Comparison of ENCODE assay signal across 10 cellular contexts in the genomic region with DNA sequence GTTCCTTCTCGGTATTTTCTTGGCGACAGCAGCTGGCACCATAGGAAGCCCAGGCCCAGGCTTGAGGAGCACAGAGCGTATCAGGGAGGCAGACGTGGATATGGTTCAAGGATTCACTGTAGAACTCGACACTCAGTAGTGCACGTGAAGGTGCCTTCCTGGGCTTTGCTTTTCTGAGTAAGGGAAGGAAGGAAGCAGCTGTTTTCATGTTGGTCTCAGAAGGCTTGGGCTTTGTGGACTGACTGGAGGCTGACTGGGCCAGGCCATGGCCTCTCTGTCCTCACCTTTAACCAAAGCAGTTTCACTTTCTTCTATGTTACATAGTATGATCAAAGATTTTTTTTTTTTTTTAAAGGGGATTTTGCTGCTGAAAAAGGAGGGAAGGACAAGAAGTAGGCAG. TPM values are rescaled to one million over a fixed set of nuclear protein-coding genes. Genes with fewer than 3 reads are reported as not detected.
DNase-seq lines count a peak whose midpoint lies in the region; ATAC-seq, FAIRE-seq and TF ChIP-seq lines count a peak whose summit lies in the region.
"Had no signal": no experiment of that assay in that cellular context is flagged by ENCODE, and none has a peak within 500 bp of the region (broad histone marks: within the 10 kb centered on the region; RNA-seq: fewer than 3 reads in every experiment).

No MANE protein-coding gene starts in this region.

- H4K20me1 ChIP-seq in HepG2 (ENCODE audit: insufficient read depth, low read length): peaks cover 10% of the 10 kb centered on the region; the same call in 1 of the 2 replicates

- FAIRE-seq in HepG2 (lab: Jason Lieb, UNC): no peak

- H3K4me1 Mint-ChIP-seq in chondrocyte (ENCODE audit: low read depth): peaks cover 10% of the 10 kb centered on the region
- peaks cover 14% of the 10 kb centered on the region for H3K4me1 Mint-ChIP-seq in stimulated activated naive CD8-positive, alpha-beta T cell treated with anti-CD3 and anti-CD28 coated beads, Interleukin-15, amount 100 ng/mL, for 72 hours

- CTCF ChIA-PET in HepG2 (lab: Yijun Ruan, JAX; ENCODE audit: low intra/inter-chr PET ratio, low total read pairs): no interaction called here

- peaks cover 29 to 51% of the 10 kb centered on the region in 2 experiments for H3K36me3 ChIP-seq in HepG2 (replicated peaks in 1 of 2; ENCODE audit: control insufficient read depth in 1 of 2, insufficient read depth in 2 of 2, low read length in 2 of 2)
- H3K36me3 ChIP-seq in right lobe of liver: peaks cover 3 to 46% (median 18%) of the 10 kb centered on the region in 4 donors

- BruUV-seq in HepG2 (replicated peaks; lab: Mats Ljungman, UMichigan): no TSS peak

- TF ChIP-seq CTCF in HepG2 (CRISPR knock-in tag; IDR thresholded peaks at IDR 0.05) (no peak), right lobe of liver (IDR thresholded peaks at IDR 0.05) (no peak), chondrocyte (IDR thresholded peaks at IDR 0.05) (no peak)

- no peaks in the 10 kb centered on the region for H3K27me3 Mint-ChIP-seq in chondrocyte (ENCODE audit: low read depth)
- H3K27me3 Mint-ChIP-seq in stimulated activated naive CD8-positive, alpha-beta T cell treated with anti-CD3 and anti-CD28 coated beads, Interleukin-15, amount 100 ng/mL, for 72 hours: no peaks in the 10 kb centered on the region

- intact Hi-C loops in HepG2 (cut with micrococcal nuclease; ENCODE audit: unreplicated experiment) (no loop called here), right lobe of liver (cut with DNase I) (no loop called here)

- in situ Hi-C loops in HepG2 (cut with HindIII; ENCODE audit: extremely low pct_ligation_motif_present, low pct_unique_long_range_greater_than_20kb): no loop called here

- H3K4me1 ChIP-seq in HepG2 (ENCODE audit: insufficient read depth, low read length) (peaks cover 17% of the 10 kb centered on the region), right lobe of liver (peaks cover 0 to 11% (median 5%) of the 10 kb centered on the region in 4 donors)

- no peak for TF ChIP-seq EP300 in HepG2 (IDR thresholded peaks at IDR 0.05; ENCODE audit: low read depth in 2 of 2, low read length in 2 of 2)
- TF ChIP-seq EP300 in HepG2 (CRISPR knock-in tag; IDR thresholded peaks at IDR 0.05; ENCODE audit: borderline replicate concordance): no peak

- H3K9ac ChIP-seq in HepG2 (ENCODE audit: insufficient read depth, low read depth, low read length): no peak overlapping the region

- H3K4me2 ChIP-seq in HepG2 (ENCODE audit: low read depth, low read length): no peak overlapping the region

- H3K79me2 ChIP-seq in HepG2 (ENCODE audit: insufficient read depth, low read length): no peaks in the 10 kb centered on the region

- no peaks in the 10 kb centered on the region for H3K27me3 ChIP-seq in HepG2 (ENCODE audit: control insufficient read depth in 1 of 2, insufficient read depth in 2 of 2, low read length in 2 of 2)
- H3K27me3 ChIP-seq in right lobe of liver: no peaks in the 10 kb centered on the region

- no peak; a peak in 1 of 4 replicates for TF ChIP-seq POLR2A in HepG2 (IDR thresholded peaks at IDR 0.05; ENCODE audit: insufficient read depth in 1 of 2, low read depth in 2 of 2, low read length in 2 of 2)
- TF ChIP-seq POLR2A in right lobe of liver (IDR thresholded peaks at IDR 0.05): no peak

- H2AFZ ChIP-seq in HepG2 (ENCODE audit: low read length): no peak overlapping the region

- 90% methylated on average over 5 of the region's 6 CpGs for WGBS in HepG2 (ENCODE audit: low lambda C conversion rate)
- 64% methylated on average over 5 of the region's 6 CpGs for WGBS in right lobe of liver (ENCODE audit: insufficient coverage, low coverage, low lambda C conversion rate, missing lambda C conversion rate)

- POLR2A ChIA-PET in HepG2 (lab: Yijun Ruan, JAX): interaction anchor here (1.2 kb wide), 1 partner anchor 52 kb away, joined by 5 read pairs; the partner anchor contains the start of gene TATDN2

- TF ChIP-seq RAD21 in HepG2 (CRISPR knock-in tag; IDR thresholded peaks at IDR 0.05): no peak

- H3K27ac ChIP-seq in HepG2 (ENCODE audit: extremely low read length, insufficient read depth, low read length): no peak overlapping the region
- H3K27ac ChIP-seq in right lobe of liver: no peak overlapping the region

- H3K9me3 Mint-ChIP-seq in chondrocyte (ENCODE audit: low read depth): no peaks in the 10 kb centered on the region
- H3K9me3 Mint-ChIP-seq in stimulated activated naive CD8-positive, alpha-beta T cell treated with anti-CD3 and anti-CD28 coated beads, Interleukin-15, amount 100 ng/mL, for 72 hours: no peaks in the 10 kb centered on the region

- no peak overlapping the region for H3K4me3 ChIP-seq in HepG2 (replicated peaks in 1 of 3; ENCODE audit: insufficient read depth in 1 of 3, low read depth in 2 of 3, low read length in 3 of 3)
- no peak overlapping the region for H3K4me3 ChIP-seq in right lobe of liver

- DNase-seq in HepG2 (ENCODE audit: low spot score) (no peak), right lobe of liver (no peak), chondrocyte (ENCODE audit: low spot score) (no peak), NCI-H69 (lab: John Stamatoyannopoulos, UW) (no peak), COLO829 (ENCODE audit: low spot score) (no peak), T1000 (lab: John Stamatoyannopoulos, UW) (no peak)
- no peak for DNase-seq in stimulated activated naive CD8-positive, alpha-beta T cell treated with anti-CD3 and anti-CD28 coated beads, Interleukin-15, amount 100 ng/mL, for 72 hours
- DNase-seq: C1 segment of cervical spinal cord, NCI-H2227 treated with DMSO at 0.1 percent for 48 hours had no signal

- H3K4me3 Mint-ChIP-seq in chondrocyte (ENCODE audit: unreplicated experiment): no peak overlapping the region
- H3K4me3 Mint-ChIP-seq in stimulated activated naive CD8-positive, alpha-beta T cell treated with anti-CD3 and anti-CD28 coated beads, Interleukin-15, amount 100 ng/mL, for 72 hours: peak overlapping the region in 1 of 2 donors; percentile 13

- ATAC-seq in HepG2 (peak; percentile 3; the same call in 2 of the 3 replicates), right lobe of liver (no peak), HG02981 (IDR thresholded peaks at IDR 0.05; ENCODE audit: unreplicated experiment) (peak; percentile 85)
- ATAC-seq in stimulated activated naive CD8-positive, alpha-beta T cell treated with anti-CD3 and anti-CD28 coated beads, Interleukin-15, amount 100 ng/mL, for 72 hours: peak; percentile 91

- H3K9me3 ChIP-seq in HepG2 (ENCODE audit: low read length) (no peaks in the 10 kb centered on the region), right lobe of liver (no peaks in the 10 kb centered on the region)

- H3K36me3 Mint-ChIP-seq in chondrocyte (ENCODE audit: low read depth): peaks cover 35% of the 10 kb centered on the region

- peak overlapping the region; percentile 41 for H3K27ac Mint-ChIP-seq in chondrocyte (ENCODE audit: unreplicated experiment)
- peak overlapping the region; percentile 49 to 55 for H3K27ac Mint-ChIP-seq in stimulated activated naive CD8-positive, alpha-beta T cell treated with anti-CD3 and anti-CD28 coated beads, Interleukin-15, amount 100 ng/mL, for 72 hours

RNA-seq across cellular contexts. Expression of gene GHRL, which starts 6.9 kb away (rescaled TPM):
- 0.09 TPM in 1 of 2 replicates, not detected in the other for total RNA-seq in HepG2 (2016; rRNA removed; fragmentation: Illumina TruSeq; extraction: Trizol)
- total RNA-seq in HepG2 (2016; cell fraction: cytosol; rRNA removed; fragmentation: Illumina TruSeq; extraction: Trizol; ENCODE audit: low read depth): 0.71 TPM in 1 of 2 replicates, not detected in the other
- total RNA-seq in HepG2 (2016; cell fraction: insoluble cytoplasmic fraction; rRNA removed; fragmentation: Illumina TruSeq; extraction: Trizol): 0.22 TPM in 1 of 2 replicates, not detected in the other
- not detected in 2 replicates for total RNA-seq in HepG2 (2016; cell fraction: membrane; rRNA removed; fragmentation: Illumina TruSeq; extraction: Trizol)
- not detected in 2 replicates for total RNA-seq in HepG2 (2016; cell fraction: nucleus; rRNA removed; fragmentation: Illumina TruSeq; extraction: Trizol)
- not detected in 2 replicates for polyA plus RNA-seq in HepG2 (2011; rRNA removed)
- not detected in 2 replicates for polyA plus RNA-seq in HepG2 (2011; cell fraction: cytosol; rRNA removed)
- 0.19 and 0.24 TPM in 2 replicates for polyA plus RNA-seq in HepG2 (2011; cell fraction: nucleus; rRNA removed)
- polyA plus RNA-seq in HepG2 (2012): 0.59 TPM in 1 of 2 replicates, not detected in the other
- polyA plus RNA-seq in HepG2 (2016; cell fraction: cytosol; fragmentation: Illumina TruSeq; extraction: Trizol; ENCODE audit: low read depth): not detected in 2 replicates
- polyA plus RNA-seq in HepG2 (2016; cell fraction: insoluble cytoplasmic fraction; fragmentation: Illumina TruSeq; extraction: Trizol; ENCODE audit: low read depth): not detected in 2 replicates
- not detected in 2 replicates for polyA plus RNA-seq in HepG2 (2016; cell fraction: membrane; fragmentation: Illumina TruSeq; extraction: Trizol; ENCODE audit: low read depth)
- 0.80 and 2.1 TPM in 2 replicates for polyA plus RNA-seq in HepG2 (2016; cell fraction: nucleus; fragmentation: Illumina TruSeq; extraction: Trizol; ENCODE audit: insufficient read depth, low read depth)
- polyA minus RNA-seq in HepG2 (2011; rRNA and poly(A)+ RNA removed; ENCODE audit: low replicate concordance): 0.21 TPM in 1 of 2 replicates, not detected in the other
- polyA minus RNA-seq in HepG2 (2011; cell fraction: cytosol; rRNA and poly(A)+ RNA removed): not detected in 2 replicates
- polyA minus RNA-seq in HepG2 (2011; cell fraction: nucleus; rRNA and poly(A)+ RNA removed): 0.87 TPM in 1 of 2 replicates, not detected in the other
- total RNA-seq in right lobe of liver: under 1 TPM in 2 of 6 experiments, not detected in 4; 0.32 to 0.43 TPM
- total RNA-seq in chondrocyte: not detected in 3 replicates

RNA-seq across cellular contexts. Expression of gene SEC13, which starts 21.2 kb away (rescaled TPM):
- 391 and 418 TPM in 2 replicates for total RNA-seq in HepG2 (2016; rRNA removed; fragmentation: Illumina TruSeq; extraction: Trizol)
- total RNA-seq in HepG2 (2016; cell fraction: cytosol; rRNA removed; fragmentation: Illumina TruSeq; extraction: Trizol; ENCODE audit: low read depth): 232 and 239 TPM in 2 replicates
- total RNA-seq in HepG2 (2016; cell fraction: insoluble cytoplasmic fraction; rRNA removed; fragmentation: Illumina TruSeq; extraction: Trizol): 366 and 400 TPM in 2 replicates
- 335 TPM in 2 replicates for total RNA-seq in HepG2 (2016; cell fraction: membrane; rRNA removed; fragmentation: Illumina TruSeq; extraction: Trizol)
- total RNA-seq in HepG2 (2016; cell fraction: nucleus; rRNA removed; fragmentation: Illumina TruSeq; extraction: Trizol): 176 and 181 TPM in 2 replicates
- polyA plus RNA-seq in HepG2 (2011; rRNA removed): 266 and 288 TPM in 2 replicates
- 264 and 374 TPM in 2 replicates for polyA plus RNA-seq in HepG2 (2011; cell fraction: cytosol; rRNA removed)
- 204 and 219 TPM in 2 replicates for polyA plus RNA-seq in HepG2 (2011; cell fraction: nucleus; rRNA removed)
- polyA plus RNA-seq in HepG2 (2012): 224 and 231 TPM in 2 replicates
- polyA plus RNA-seq in HepG2 (2016; cell fraction: cytosol; fragmentation: Illumina TruSeq; extraction: Trizol; ENCODE audit: low read depth): 171 and 195 TPM in 2 replicates
- 327 and 374 TPM in 2 replicates for polyA plus RNA-seq in HepG2 (2016; cell fraction: insoluble cytoplasmic fraction; fragmentation: Illumina TruSeq; extraction: Trizol; ENCODE audit: low read depth)
- polyA plus RNA-seq in HepG2 (2016; cell fraction: membrane; fragmentation: Illumina TruSeq; extraction: Trizol; ENCODE audit: low read depth): 204 and 212 TPM in 2 replicates
- 222 and 239 TPM in 2 replicates for polyA plus RNA-seq in HepG2 (2016; cell fraction: nucleus; fragmentation: Illumina TruSeq; extraction: Trizol; ENCODE audit: insufficient read depth, low read depth)
- 289 and 526 TPM in 2 replicates for polyA minus RNA-seq in HepG2 (2011; rRNA and poly(A)+ RNA removed; ENCODE audit: low replicate concordance)
- 174 and 198 TPM in 2 replicates for polyA minus RNA-seq in HepG2 (2011; cell fraction: cytosol; rRNA and poly(A)+ RNA removed)
- 192 and 208 TPM in 2 replicates for polyA minus RNA-seq in HepG2 (2011; cell fraction: nucleus; rRNA and poly(A)+ RNA removed)
- total RNA-seq in right lobe of liver: 10 to 100 TPM; 49.1 to 74.7 (median 64.4) TPM
- 197 to 243 TPM (median 198 TPM) in 3 replicates for total RNA-seq in chondrocyte

RNA-seq across cellular contexts. Expression of gene TATDN2, which starts 51.4 kb away (rescaled TPM):
- total RNA-seq in HepG2 (2016; rRNA removed; fragmentation: Illumina TruSeq; extraction: Trizol): 21.9 and 23.9 TPM in 2 replicates
- total RNA-seq in HepG2 (2016; cell fraction: cytosol; rRNA removed; fragmentation: Illumina TruSeq; extraction: Trizol; ENCODE audit: low read depth): 6.6 and 7.4 TPM in 2 replicates
- 20.1 and 20.5 TPM in 2 replicates for total RNA-seq in HepG2 (2016; cell fraction: insoluble cytoplasmic fraction; rRNA removed; fragmentation: Illumina TruSeq; extraction: Trizol)
- 26.1 and 26.9 TPM in 2 replicates for total RNA-seq in HepG2 (2016; cell fraction: membrane; rRNA removed; fragmentation: Illumina TruSeq; extraction: Trizol)
- total RNA-seq in HepG2 (2016; cell fraction: nucleus; rRNA removed; fragmentation: Illumina TruSeq; extraction: Trizol): 23.9 and 28.8 TPM in 2 replicates
- polyA plus RNA-seq in HepG2 (2011; rRNA removed): 12.1 and 17.1 TPM in 2 replicates
- polyA plus RNA-seq in HepG2 (2011; cell fraction: cytosol; rRNA removed): 12.0 and 14.6 TPM in 2 replicates
- polyA plus RNA-seq in HepG2 (2011; cell fraction: nucleus; rRNA removed): 28.5 and 29.0 TPM in 2 replicates
- 21.4 and 21.6 TPM in 2 replicates for polyA plus RNA-seq in HepG2 (2012)
- 7.7 and 8.7 TPM in 2 replicates for polyA plus RNA-seq in HepG2 (2016; cell fraction: cytosol; fragmentation: Illumina TruSeq; extraction: Trizol; ENCODE audit: low read depth)
- 25.2 and 26.4 TPM in 2 replicates for polyA plus RNA-seq in HepG2 (2016; cell fraction: insoluble cytoplasmic fraction; fragmentation: Illumina TruSeq; extraction: Trizol; ENCODE audit: low read depth)
- 25.5 and 26.0 TPM in 2 replicates for polyA plus RNA-seq in HepG2 (2016; cell fraction: membrane; fragmentation: Illumina TruSeq; extraction: Trizol; ENCODE audit: low read depth)
- polyA plus RNA-seq in HepG2 (2016; cell fraction: nucleus; fragmentation: Illumina TruSeq; extraction: Trizol; ENCODE audit: insufficient read depth, low read depth): 29.9 and 30.2 TPM in 2 replicates
- 33.5 and 56.4 TPM in 2 replicates for polyA minus RNA-seq in HepG2 (2011; rRNA and poly(A)+ RNA removed; ENCODE audit: low replicate concordance)
- 8.4 and 9.5 TPM in 2 replicates for polyA minus RNA-seq in HepG2 (2011; cell fraction: cytosol; rRNA and poly(A)+ RNA removed)
- 60.3 and 66.9 TPM in 2 replicates for polyA minus RNA-seq in HepG2 (2011; cell fraction: nucleus; rRNA and poly(A)+ RNA removed)
- total RNA-seq in right lobe of liver: 10 to 100 TPM in 3 of 6 experiments, 1 to 10 TPM in 3; 7.2 to 13.4 (median 10.1) TPM
- total RNA-seq in chondrocyte: 29.9 to 41.5 TPM (median 31.8 TPM) in 3 replicates

Comparison
In these comparisons a context has a peak if more than half of its experiments do, and no peak if none do; other contexts are left out.
1. ATAC-seq: peak in HepG2 (single experiment), HG02981 (single experiment) and stimulated activated naive CD8-positive, alpha-beta T cell treated with anti-CD3 and anti-CD28 coated beads, Interleukin-15, amount 100 ng/mL, for 72 hours (single experiment); none in right lobe of liver (0 of 4).